Comparison of ENCODE assay signal across 17 cellular contexts in genomic region chr4:140069068-140069467, GRCh38.
DNase-seq lines count a peak whose midpoint lies in the region; ATAC-seq, FAIRE-seq and TF ChIP-seq lines count a peak whose summit lies in the region.
"Had no signal": no experiment of that assay in that cellular context is flagged by ENCODE, and none has a peak within 500 bp of the region (broad histone marks: within the 10 kb centered on the region; RNA-seq: fewer than 3 reads in every experiment).

No MANE protein-coding gene starts in this region.

- H3K27me3 Mint-ChIP-seq in activated naive CD4-positive, alpha-beta T cell treated with anti-CD3 and anti-CD28 coated beads, Interleukin-2, amount 10 ng/mL, durations not matched to agents 7 days and 5 days: peaks cover 47% of the 10 kb centered on the region
- H3K27me3 Mint-ChIP-seq in activated T-helper 1 cell treated with anti-CD3 and anti-CD28 coated beads, Interleukin-12 subunit alpha, Interleukin-12 subunit beta, Interleukin-2, Interleukin-4 antibody, amounts not matched to agents 30 ng/mL and 10 ng/mL and 1 ng/mL, durations not matched to agents 14 hours and 24 hours and 36 hours (ENCODE audit: insufficient read depth): peaks cover 62% of the 10 kb centered on the region

- CTCF ChIA-PET in activated naive CD4-positive, alpha-beta T cell treated with anti-CD3 and anti-CD28 coated beads, Interleukin-2, amount 10 ng/mL, durations not matched to agents 7 days and 5 days (lab: Charles Lee): no interaction called here

- no peak for DNase-seq in activated naive CD4-positive, alpha-beta T cell treated with anti-CD3 and anti-CD28 coated beads, Interleukin-2, amount 10 ng/mL, durations not matched to agents 7 days and 5 days
- DNase-seq in activated naive CD4-positive, alpha-beta T cell (lab: John Stamatoyannopoulos, UW): no peak
- DNase-seq in activated T-helper 1 cell treated with anti-CD3 and anti-CD28 coated beads, Interleukin-12 subunit alpha, Interleukin-12 subunit beta, Interleukin-2, Interleukin-4 antibody, amounts not matched to agents 30 ng/mL and 10 ng/mL and 1 ng/mL, durations not matched to agents 14 hours and 24 hours and 36 hours (ENCODE audit: low spot score): no peak
- DNase-seq in foreskin fibroblast (peak; percentile 64 to 87), thoracic aorta (ENCODE audit: low spot score) (no peak), H54 (ENCODE audit: insufficient read length, low spot score) (no peak), foreskin keratinocyte (no peak)
- DNase-seq: ACHN, Calu3, colonic mucosa, midbrain, spleen had no signal

- no peaks in the 10 kb centered on the region for H3K27me3 ChIP-seq in thoracic aorta (replicated peaks; ENCODE audit: insufficient read depth)
- H3K27me3 ChIP-seq in foreskin keratinocyte: peaks cover 2% of the 10 kb centered on the region
- H3K27me3 ChIP-seq: colonic mucosa, esophagus muscularis mucosa, spleen had no signal

- peak overlapping the region; percentile 33 for H3K27ac Mint-ChIP-seq in activated naive CD4-positive, alpha-beta T cell treated with anti-CD3 and anti-CD28 coated beads, Interleukin-2, amount 10 ng/mL, durations not matched to agents 7 days and 5 days
- peak overlapping the region; percentile 56 for H3K27ac Mint-ChIP-seq in activated T-helper 1 cell treated with anti-CD3 and anti-CD28 coated beads, Interleukin-12 subunit alpha, Interleukin-12 subunit beta, Interleukin-2, Interleukin-4 antibody, amounts not matched to agents 30 ng/mL and 10 ng/mL and 1 ng/mL, durations not matched to agents 14 hours and 24 hours and 36 hours
- H3K27ac Mint-ChIP-seq: WTC11 had no signal

- peaks cover 47% of the 10 kb centered on the region for H3K4me1 Mint-ChIP-seq in activated naive CD4-positive, alpha-beta T cell treated with anti-CD3 and anti-CD28 coated beads, Interleukin-2, amount 10 ng/mL, durations not matched to agents 7 days and 5 days
- peaks cover 56% of the 10 kb centered on the region for H3K4me1 Mint-ChIP-seq in activated T-helper 1 cell treated with anti-CD3 and anti-CD28 coated beads, Interleukin-12 subunit alpha, Interleukin-12 subunit beta, Interleukin-2, Interleukin-4 antibody, amounts not matched to agents 30 ng/mL and 10 ng/mL and 1 ng/mL, durations not matched to agents 14 hours and 24 hours and 36 hours (ENCODE audit: low read depth)

- no peaks in the 10 kb centered on the region for H3K9me3 Mint-ChIP-seq in activated naive CD4-positive, alpha-beta T cell treated with anti-CD3 and anti-CD28 coated beads, Interleukin-2, amount 10 ng/mL, durations not matched to agents 7 days and 5 days
- H3K9me3 Mint-ChIP-seq in activated T-helper 1 cell treated with anti-CD3 and anti-CD28 coated beads, Interleukin-12 subunit alpha, Interleukin-12 subunit beta, Interleukin-2, Interleukin-4 antibody, amounts not matched to agents 30 ng/mL and 10 ng/mL and 1 ng/mL, durations not matched to agents 14 hours and 24 hours and 36 hours: no peaks in the 10 kb centered on the region

- no peak overlapping the region for H3K4me3 Mint-ChIP-seq in activated naive CD4-positive, alpha-beta T cell treated with anti-CD3 and anti-CD28 coated beads, Interleukin-2, amount 10 ng/mL, durations not matched to agents 7 days and 5 days
- no peak overlapping the region for H3K4me3 Mint-ChIP-seq in activated T-helper 1 cell treated with anti-CD3 and anti-CD28 coated beads, Interleukin-12 subunit alpha, Interleukin-12 subunit beta, Interleukin-2, Interleukin-4 antibody, amounts not matched to agents 30 ng/mL and 10 ng/mL and 1 ng/mL, durations not matched to agents 14 hours and 24 hours and 36 hours
- H3K4me3 Mint-ChIP-seq: WTC11 had no signal

- H3K27ac ChIP-seq in thoracic aorta: no peak overlapping the region
- no peak overlapping the region for H3K27ac ChIP-seq in foreskin keratinocyte
- H3K27ac ChIP-seq: colonic mucosa, esophagus muscularis mucosa, spleen had no signal

- TF ChIP-seq CTCF in foreskin fibroblast (IDR thresholded peaks at IDR 0.05; ENCODE audit: low read depth, low read length) (no peak), thoracic aorta (IDR thresholded peaks at IDR 0.05) (no peak), foreskin keratinocyte (conservative IDR thresholded peaks at IDR 0.05) (no peak)

- H3K4me1 ChIP-seq in thoracic aorta (ENCODE audit: control insufficient read depth in 1 of 2, low read depth in 2 of 2) (peaks cover 25% of the 10 kb centered on the region in 2 donors), foreskin keratinocyte (no peaks in the 10 kb centered on the region)
- H3K4me1 ChIP-seq: colonic mucosa, HAP-1 had no signal

- FAIRE-seq in H54 (lab: Jason Lieb, UNC): no peak

- H3K36me3 Mint-ChIP-seq in activated naive CD4-positive, alpha-beta T cell treated with anti-CD3 and anti-CD28 coated beads, Interleukin-2, amount 10 ng/mL, durations not matched to agents 7 days and 5 days: no peaks in the 10 kb centered on the region
- H3K36me3 Mint-ChIP-seq in activated T-helper 1 cell treated with anti-CD3 and anti-CD28 coated beads, Interleukin-12 subunit alpha, Interleukin-12 subunit beta, Interleukin-2, Interleukin-4 antibody, amounts not matched to agents 30 ng/mL and 10 ng/mL and 1 ng/mL, durations not matched to agents 14 hours and 24 hours and 36 hours (ENCODE audit: low read depth): peaks cover 1% of the 10 kb centered on the region
- H3K36me3 Mint-ChIP-seq: WTC11 had no signal

- no peak for ATAC-seq in thoracic aorta (ENCODE audit: insufficient number of reproducible peaks, low FRiP score, low read depth)
- ATAC-seq in GM21360 (IDR thresholded peaks at IDR 0.05; ENCODE audit: unreplicated experiment): no peak
- ATAC-seq in foreskin keratinocyte: no peak
- ATAC-seq: activated naive CD4-positive, alpha-beta T cell treated with anti-CD3 and anti-CD28 coated beads, Interleukin-2, amount 50 U/mL, for 72 hours had no signal

- no peaks in the 10 kb centered on the region for H3K9me3 ChIP-seq in thoracic aorta
- H3K9me3 ChIP-seq: colonic mucosa, esophagus muscularis mucosa, HAP-1, spleen had no signal

- no peak for TF ChIP-seq POLR2A in H54 (IDR thresholded peaks at IDR 0.05; ENCODE audit: low read depth, low read length)

- no peak overlapping the region for H3K4me3 ChIP-seq in foreskin fibroblast (ENCODE audit: low read depth in 1 of 2, low read length in 2 of 2)
- H3K4me3 ChIP-seq in thoracic aorta: peak overlapping the region; percentile 2
- H3K4me3 ChIP-seq: colonic mucosa, esophagus muscularis mucosa, HAP-1, spleen had no signal

- intact Hi-C loops in activated T-helper 1 cell treated with anti-CD3 and anti-CD28 coated beads, Interleukin-12 subunit alpha, Interleukin-12 subunit beta, Interleukin-2, Interleukin-4 antibody, amounts not matched to agents 30 ng/mL and 10 ng/mL and 1 ng/mL, durations not matched to agents 14 hours and 24 hours and 36 hours (cut with micrococcal nuclease): no loop called here

- no peaks in the 10 kb centered on the region for H3K36me3 ChIP-seq in thoracic aorta
- H3K36me3 ChIP-seq: colonic mucosa, esophagus muscularis mucosa, HAP-1, spleen had no signal

Comparison
In these comparisons a context has a peak if more than half of its experiments do, and no peak if none do; other contexts are left out.
1. DNase-seq: peak in foreskin fibroblast (2 of 2); none in activated naive CD4-positive, alpha-beta T cell treated with anti-CD3 and anti-CD28 coated beads, Interleukin-2, amount 10 ng/mL, durations not matched to agents 7 days and 5 days (single experiment), activated naive CD4-positive, alpha-beta T cell (0 of 4), activated T-helper 1 cell treated with anti-CD3 and anti-CD28 coated beads, Interleukin-12 subunit alpha, Interleukin-12 subunit beta, Interleukin-2, Interleukin-4 antibody, amounts not matched to agents 30 ng/mL and 10 ng/mL and 1 ng/mL, durations not matched to agents 14 hours and 24 hours and 36 hours (single experiment), thoracic aorta (single experiment), H54 (single experiment) and foreskin keratinocyte (0 of 2).